Comparison of ENCODE assay signal across 26 cellular contexts in genomic region chr1:87432685-87433084, GRCh38.
"Had no signal": no experiment of that assay in that cellular context is flagged by ENCODE, and none has a peak within 500 bp of the region (broad histone marks: within the 10 kb centered on the region; RNA-seq: fewer than 3 reads in every experiment).

No MANE protein-coding gene starts in this region.

- H3K27me3 ChIP-seq: heart right ventricle, pancreas, right lobe of liver, stomach, testis, tibial artery, upper lobe of right lung had no signal

- H3K4me1 ChIP-seq: lower lobe of right lung, pancreas, prostate gland, right lobe of liver, upper lobe of right lung had no signal

- ATAC-seq: lower lobe of right lung; naive thymus-derived CD8-positive, alpha-beta T cell; pancreas; right lobe of liver; stimulated activated naive B cell treated with anti-CD40 and anti-IgM and Interleukin-4, amounts not matched to agents 10 μg/mL and 1 μg/mL and 100 μg/mL, for 72 hours; stimulated activated naive CD8-positive, alpha-beta T cell treated with anti-CD3 and anti-CD28 coated beads, Interleukin-15, Interleukin-2, amounts not matched to agents 100 U/mL and 50 U/mL, for 24 hours; upper lobe of right lung had no signal

- H3K4me3 ChIP-seq: heart right ventricle, lower lobe of right lung, pancreas, prostate gland, right lobe of liver, skin epidermis, stomach, testis, tibial artery, upper lobe of right lung had no signal

- H3K36me3 ChIP-seq: heart right ventricle, lower lobe of right lung, pancreas, prostate gland, right lobe of liver, stomach, tibial artery, upper lobe of right lung had no signal

- H3K27ac ChIP-seq: lower lobe of right lung, pancreas, prostate gland, right lobe of liver, skin epidermis, stomach, tibial artery, upper lobe of right lung had no signal

- DNase-seq: heart right ventricle; hypothalamus; immature natural killer cell; kidney; lower lobe of right lung; mammary epithelial cell; mesenchymal stem cell; naive thymus-derived CD8-positive, alpha-beta T cell; nucleus accumbens; pancreas; posterior cingulate gyrus; retina; right lobe of liver; stimulated activated CD4-positive, alpha-beta T cell treated with anti-CD3 and anti-CD28 coated beads, Interleukin-12 subunit alpha, Interleukin-12 subunit beta, amount 100 ng/mL, for 4 hours; stimulated activated CD4-positive, alpha-beta T cell treated with anti-CD3 and anti-CD28 coated beads, Interleukin-15, amount 100 ng/mL, for 24 hours; stimulated activated CD4-positive, alpha-beta T cell treated with anti-CD3 and anti-CD28 coated beads, Interleukin-2, amount 100 ng/mL, for 24 hours; stimulated activated CD4-positive, alpha-beta T cell treated with anti-CD3 and anti-CD28 coated beads, Interleukin-4, amount 100 ng/mL, for 1 hour; stimulated activated naive B cell treated with anti-CD40 and anti-IgM and Interleukin-4, amounts not matched to agents 10 μg/mL and 1 μg/mL and 100 μg/mL, for 72 hours; stimulated activated naive CD8-positive, alpha-beta T cell treated with anti-CD3 and anti-CD28 coated beads, Interleukin-15, Interleukin-2, amounts not matched to agents 100 U/mL and 50 U/mL, for 24 hours; stomach; tibial artery; trophoblast cell; upper lobe of right lung had no signal

- H3K9me3 ChIP-seq: heart right ventricle, lower lobe of right lung, pancreas, prostate gland, right lobe of liver, stomach, testis, tibial artery, upper lobe of right lung had no signal
